20 cellular contexts compared by ENCODE assay signal in genomic region chr7:1956611-1957470, GRCh38.
DNase-seq lines count a peak whose midpoint lies in the region; ATAC-seq and TF ChIP-seq lines count a peak whose summit lies in the region.
"Had no signal": no experiment of that assay in that cellular context is flagged by ENCODE, and none has a peak within 500 bp of the region (broad histone marks: within the 10 kb centered on the region; RNA-seq: fewer than 3 reads in every experiment).

No MANE protein-coding gene starts in this region.

- no peak for TF ChIP-seq CTCF in WTC11 (IDR thresholded peaks at IDR 0.05)
- TF ChIP-seq CTCF in neural crest cell (conservative IDR thresholded peaks at IDR 0.05) = no peak
- TF ChIP-seq CTCF in mesothelial cell of epicardium (IDR thresholded peaks at IDR 0.05; ENCODE audit: unreplicated experiment) = no peak

- H3K27ac Mint-ChIP-seq in WTC11 (peak overlapping the region; percentile 63; the same call in 1 of the 2 replicates), neural crest cell (ENCODE audit: unreplicated experiment) (peak overlapping the region; percentile 28), mesothelial cell of epicardium (no peak overlapping the region)

- no peak for ATAC-seq in Right ventricle myocardium inferior
- no peak for ATAC-seq in Right ventricle myocardium superior (ENCODE audit: poor library complexity)
- no peak for ATAC-seq in WTC11
- ATAC-seq in activated T-cell treated with anti-CD3 and anti-CD28 coated beads, Interleukin-2, amount 50 U/mL, for 4 hours = no peak
- no peak for ATAC-seq in GM18909 (IDR thresholded peaks at IDR 0.05; ENCODE audit: poor library complexity, unreplicated experiment)

- peak; percentile 28 for DNase-seq in Right ventricle myocardium inferior (ENCODE audit: missing footprints)
- no peak for DNase-seq in Right ventricle myocardium superior
- no peak for DNase-seq in WTC11 (ENCODE audit: low spot score)
- no peak for DNase-seq in neural crest cell (ENCODE audit: low read depth, low spot score)
- no peak for DNase-seq in mesothelial cell of epicardium (ENCODE audit: low spot score in 2 of 2, unreplicated experiment in 2 of 2)
- no peak for DNase-seq in amygdala (lab: John Stamatoyannopoulos, UW)
- DNase-seq in activated T-cell treated with anti-CD3 and anti-CD28 coated beads, Interleukin-2, amount 50 U/mL, for 4 hours = no peak
- DNase-seq: ACHN; CD8-positive, alpha-beta memory T cell; GOT3; Kasumi-1; MG63; NCI-H1417; NCI-H1694 treated with DMSO at 0.1 percent for 48 hours; NCI-H2081 treated with DMSO at 0.1 percent for 48 hours; NCI-H2171 treated with DMSO at 0.1 percent for 48 hours; NCI-H524 treated with DMSO at 0.1 percent for 48 hours; NCI-H82; Peyer's patch had no signal

- no peak overlapping the region for H3K4me3 Mint-ChIP-seq in WTC11
- H3K4me3 Mint-ChIP-seq in neural crest cell = no peak overlapping the region
- H3K4me3 Mint-ChIP-seq in mesothelial cell of epicardium = no peak overlapping the region
- H3K4me3 Mint-ChIP-seq in activated T-cell treated with anti-CD3 and anti-CD28 coated beads, Interleukin-2, amount 50 U/mL, for 4 hours = no peak overlapping the region
- H3K4me3 Mint-ChIP-seq: CD8-positive, alpha-beta memory T cell had no signal

- CTCF ChIA-PET in WTC11 (lab: Charles Lee) = no interaction called here

- H3K36me3 Mint-ChIP-seq in WTC11 (peaks cover 5% of the 10 kb centered on the region; the same call in 1 of the 2 replicates), neural crest cell (ENCODE audit: low read depth) (peaks cover 16% of the 10 kb centered on the region), mesothelial cell of epicardium (peaks cover 24% of the 10 kb centered on the region)
- H3K36me3 Mint-ChIP-seq in activated T-cell treated with anti-CD3 and anti-CD28 coated beads, Interleukin-2, amount 50 U/mL, for 4 hours (ENCODE audit: insufficient read depth) = peaks cover 23% of the 10 kb centered on the region

- no peaks in the 10 kb centered on the region for H3K4me1 Mint-ChIP-seq in WTC11
- no peaks in the 10 kb centered on the region for H3K4me1 Mint-ChIP-seq in neural crest cell
- H3K4me1 Mint-ChIP-seq in mesothelial cell of epicardium = peaks cover 8% of the 10 kb centered on the region
- peaks cover 6% of the 10 kb centered on the region for H3K4me1 Mint-ChIP-seq in activated T-cell treated with anti-CD3 and anti-CD28 coated beads, Interleukin-2, amount 50 U/mL, for 4 hours (ENCODE audit: low read depth)

- intact Hi-C loops in Right ventricle myocardium inferior (cut with DNase I) (no loop called here), Right ventricle myocardium superior (cut with DNase I) (no loop called here)

- no peaks in the 10 kb centered on the region; the same call in 1 of the 2 replicates for H3K27me3 Mint-ChIP-seq in WTC11 (ENCODE audit: low read depth)
- H3K27me3 Mint-ChIP-seq in neural crest cell (ENCODE audit: low read depth) = no peaks in the 10 kb centered on the region
- no peaks in the 10 kb centered on the region for H3K27me3 Mint-ChIP-seq in mesothelial cell of epicardium (ENCODE audit: low read depth)
- no peaks in the 10 kb centered on the region for H3K27me3 Mint-ChIP-seq in activated T-cell treated with anti-CD3 and anti-CD28 coated beads, Interleukin-2, amount 50 U/mL, for 4 hours (ENCODE audit: low read depth)

- POLR2A ChIA-PET in WTC11 (lab: Charles Lee) = no interaction called here

- H3K9me3 Mint-ChIP-seq in WTC11 (no peaks in the 10 kb centered on the region), neural crest cell (peaks cover 5% of the 10 kb centered on the region), mesothelial cell of epicardium (peaks cover 17% of the 10 kb centered on the region)
- peaks cover 15% of the 10 kb centered on the region for H3K9me3 Mint-ChIP-seq in activated T-cell treated with anti-CD3 and anti-CD28 coated beads, Interleukin-2, amount 50 U/mL, for 4 hours

TF ChIP-seq in WTC11, 78 proteins besides CTCF, POLR2A, EP300 and RAD21:
- TF ChIP-seq OVOL2 (CRISPR knock-in tag; IDR thresholded peaks at IDR 0.05; ENCODE audit: borderline replicate concordance) (no peak), USF2 (CRISPR knock-in tag; IDR thresholded peaks at IDR 0.05) (no peak), ZNF416 (CRISPR knock-in tag; IDR thresholded peaks at IDR 0.05) (no peak), FOXK1 (CRISPR knock-in tag; IDR thresholded peaks at IDR 0.05) (no peak), ZNF281 (CRISPR knock-in tag; IDR thresholded peaks at IDR 0.05) (no peak), RELA (CRISPR knock-in tag; IDR thresholded peaks at IDR 0.05; ENCODE audit: borderline replicate concordance) (no peak), TCF7 (CRISPR knock-in tag; IDR thresholded peaks at IDR 0.05; ENCODE audit: low read depth) (no peak), ELF4 (CRISPR knock-in tag; IDR thresholded peaks at IDR 0.05; ENCODE audit: low read depth) (no peak), TP53 (CRISPR knock-in tag; IDR thresholded peaks at IDR 0.05) (no peak), ETV6 (CRISPR knock-in tag; IDR thresholded peaks at IDR 0.05) (no peak)
